In the genomic region with DNA sequence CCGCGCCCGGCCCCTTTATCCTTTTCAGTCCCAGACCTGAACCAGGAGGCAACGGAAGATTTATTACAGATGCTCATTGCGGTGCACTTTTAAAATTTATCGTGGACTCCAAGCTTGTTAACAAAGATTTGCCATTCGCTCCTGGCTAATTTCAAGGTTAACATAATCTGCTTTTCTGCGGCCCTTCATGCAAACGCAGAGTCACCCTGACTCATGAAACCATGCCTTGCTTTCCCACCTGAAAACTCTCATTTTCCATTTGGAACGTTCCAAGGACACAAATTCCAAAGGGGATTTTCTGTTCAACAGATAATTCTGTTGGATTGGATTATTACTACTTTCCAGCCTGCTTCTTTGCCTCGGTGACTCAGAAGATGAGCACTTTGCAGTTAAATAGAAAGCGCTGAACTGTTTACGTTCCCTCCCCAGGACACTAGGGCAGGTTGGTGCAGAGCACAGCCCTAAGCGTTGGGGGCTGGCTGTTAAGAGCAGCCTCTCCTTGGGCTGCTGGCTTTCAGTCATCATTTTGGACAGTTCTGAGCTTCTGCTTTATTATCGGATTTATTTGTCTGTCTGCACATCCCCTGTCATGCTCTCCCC, we compare ENCODE assay signal across 17 cellular contexts. TPM values are rescaled to one million over a fixed set of nuclear protein-coding genes. Genes with fewer than 3 reads are reported as not detected.
A peak's percentile ranks its signal among the peaks of the same experiment; 100 is the strongest.
DNase-seq lines count a peak whose midpoint lies in the region; ATAC-seq and TF ChIP-seq lines count a peak whose summit lies in the region.
"Had no signal": no experiment of that assay in that cellular context is flagged by ENCODE, and none has a peak within 500 bp of the region (broad histone marks: within the 10 kb centered on the region; RNA-seq: fewer than 3 reads in every experiment).

No MANE protein-coding gene starts in this region.

- H3K36me3 Mint-ChIP-seq in activated naive CD4-positive, alpha-beta T cell treated with anti-CD3 and anti-CD28 coated beads, Interleukin-2, amount 50 U/mL, for 72 hours, result peaks cover 4 to 7% of the 10 kb centered on the region in 2 donors
- H3K36me3 Mint-ChIP-seq in stimulated activated naive B cell treated with anti-CD40 and anti-IgM and Interleukin-4, amounts not matched to agents 10 μg/mL and 1 μg/mL and 100 μg/mL, for 72 hours, result no peaks in the 10 kb centered on the region

- H3K9me3 ChIP-seq in iPS-20b (ENCODE audit: insufficient read depth, low read depth, low read length), result no peaks in the 10 kb centered on the region
- H3K9me3 ChIP-seq: Peyer's patch had no signal

- H3K36me3 ChIP-seq in iPS-20b (ENCODE audit: insufficient read depth, low read depth, low read length), result no peaks in the 10 kb centered on the region
- H3K36me3 ChIP-seq: Peyer's patch had no signal

- no peaks in the 10 kb centered on the region for H3K27me3 ChIP-seq in iPS-20b (ENCODE audit: insufficient read depth, low read length)
- H3K27me3 ChIP-seq: Peyer's patch had no signal

- in situ Hi-C loops in G401 (cut with HindIII; ENCODE audit: low sequenced_read_pairs), result no loop called here

- H3K27ac Mint-ChIP-seq in activated naive CD4-positive, alpha-beta T cell treated with anti-CD3 and anti-CD28 coated beads, Interleukin-2, amount 50 U/mL, for 72 hours, result peak overlapping the region in 1 of 2 donors; percentile 79
- no peak overlapping the region for H3K27ac Mint-ChIP-seq in stimulated activated naive B cell treated with anti-CD40 and anti-IgM and Interleukin-4, amounts not matched to agents 10 μg/mL and 1 μg/mL and 100 μg/mL, for 72 hours

- H3K4me3 ChIP-seq in iPS-20b (ENCODE audit: low read length), result 0 out of 2 replicates have a peak overlapping the region, but pooled peaks have one; percentile 10
- H3K4me3 ChIP-seq in foreskin fibroblast (ENCODE audit: low read depth in 1 of 2, low read length in 2 of 2), result no peak overlapping the region
- H3K4me3 ChIP-seq: Peyer's patch had no signal

- DNase-seq in A172 (ENCODE audit: low spot score), result peak; percentile 22
- peak; percentile 75 for DNase-seq in G401 (ENCODE audit: low spot score)
- DNase-seq in activated naive CD4-positive, alpha-beta T cell treated with anti-CD3 and anti-CD28 coated beads, Interleukin-2, amount 50 U/mL, for 72 hours (ENCODE audit: low spot score in 2 of 2), result no peak
- DNase-seq in T-helper 9 cell, result no peak
- DNase-seq in foreskin fibroblast, result no peak
- no peak for DNase-seq in dedifferentiated amniotic fluid mesenchymal stem cell (ENCODE audit: extremely low spot score)
- no peak for DNase-seq in stimulated activated naive B cell treated with anti-CD40 and anti-IgM and Interleukin-4, amounts not matched to agents 10 μg/mL and 1 μg/mL and 100 μg/mL, for 72 hours
- DNase-seq: dermis blood vessel endothelial cell; DMS79; kidney; NCI-H1048; NCI-H446 treated with DMSO at 0.1 percent for 48 hours; retina; stimulated activated naive CD8-positive, alpha-beta T cell treated with anti-CD3 and anti-CD28 coated beads, Interleukin-15, Interleukin-2, amounts not matched to agents 100 U/mL and 50 U/mL, for 24 hours had no signal

- H3K4me1 Mint-ChIP-seq in stimulated activated naive B cell treated with anti-CD40 and anti-IgM and Interleukin-4, amounts not matched to agents 10 μg/mL and 1 μg/mL and 100 μg/mL, for 72 hours, result peaks cover 0 to 2% of the 10 kb centered on the region in 2 donors

- no peak overlapping the region for H3K27ac ChIP-seq in iPS-20b (ENCODE audit: low read length)
- H3K27ac ChIP-seq: Peyer's patch had no signal

- H3K4me3 Mint-ChIP-seq in stimulated activated naive B cell treated with anti-CD40 and anti-IgM and Interleukin-4, amounts not matched to agents 10 μg/mL and 1 μg/mL and 100 μg/mL, for 72 hours, result no peak overlapping the region

- H3K27me3 Mint-ChIP-seq in stimulated activated naive B cell treated with anti-CD40 and anti-IgM and Interleukin-4, amounts not matched to agents 10 μg/mL and 1 μg/mL and 100 μg/mL, for 72 hours, result peaks cover 5% of the 10 kb centered on the region in 2 donors

- ATAC-seq in activated naive CD4-positive, alpha-beta T cell treated with anti-CD3 and anti-CD28 coated beads, Interleukin-2, amount 50 U/mL, for 72 hours, result peak; percentile 68 to 72
- ATAC-seq in stimulated activated naive B cell treated with anti-CD40 and anti-IgM and Interleukin-4, amounts not matched to agents 10 μg/mL and 1 μg/mL and 100 μg/mL, for 72 hours (replicated peaks), result no peak
- ATAC-seq: HCT116; stimulated activated naive CD8-positive, alpha-beta T cell treated with anti-CD3 and anti-CD28 coated beads, Interleukin-15, Interleukin-2, amounts not matched to agents 100 U/mL and 50 U/mL, for 24 hours had no signal

- no peak overlapping the region for H3K9ac ChIP-seq in iPS-20b (ENCODE audit: low read depth, low read length)

- H3K4me1 ChIP-seq in iPS-20b (ENCODE audit: insufficient read depth, low read length), result peaks cover 24% of the 10 kb centered on the region
- H3K4me1 ChIP-seq: Peyer's patch had no signal

- no peaks in the 10 kb centered on the region for H3K9me3 Mint-ChIP-seq in activated naive CD4-positive, alpha-beta T cell treated with anti-CD3 and anti-CD28 coated beads, Interleukin-2, amount 50 U/mL, for 72 hours
- H3K9me3 Mint-ChIP-seq in stimulated activated naive B cell treated with anti-CD40 and anti-IgM and Interleukin-4, amounts not matched to agents 10 μg/mL and 1 μg/mL and 100 μg/mL, for 72 hours, result no peaks in the 10 kb centered on the region

- TF ChIP-seq CTCF in foreskin fibroblast (IDR thresholded peaks at IDR 0.05; ENCODE audit: low read depth, low read length), result no peak

RNA-seq across cellular contexts. Expression of a gene that starts 51.1 kb away (rescaled TPM):
- 0.26 TPM in 1 of 2 replicates, not detected in the other for total RNA-seq in A172 (2014; rRNA removed; shearing (Covaris generic))
- total RNA-seq in G401 (2014; rRNA removed; shearing (Covaris generic)), result 9.3 and 11.3 TPM in 2 replicates
- 100 to 1,000 TPM; 118 to 158 TPM for total RNA-seq in activated naive CD4-positive, alpha-beta T cell treated with anti-CD3 and anti-CD28 coated beads, Interleukin-2, amount 50 U/mL, for 72 hours
- total RNA-seq: dermis blood vessel endothelial cell had no signal

Comparison
In these comparisons a context has a peak if more than half of its experiments do, and no peak if none do; other contexts are left out.
1. DNase-seq: peak in A172 (single experiment) and G401 (single experiment); none in activated naive CD4-positive, alpha-beta T cell treated with anti-CD3 and anti-CD28 coated beads, Interleukin-2, amount 50 U/mL, for 72 hours (0 of 2), T-helper 9 cell (single experiment), foreskin fibroblast (0 of 2), dedifferentiated amniotic fluid mesenchymal stem cell (single experiment) and stimulated activated naive B cell treated with anti-CD40 and anti-IgM and Interleukin-4, amounts not matched to agents 10 μg/mL and 1 μg/mL and 100 μg/mL, for 72 hours (single experiment).
2. ATAC-seq: peak in activated naive CD4-positive, alpha-beta T cell treated with anti-CD3 and anti-CD28 coated beads, Interleukin-2, amount 50 U/mL, for 72 hours (2 of 2); none in stimulated activated naive B cell treated with anti-CD40 and anti-IgM and Interleukin-4, amounts not matched to agents 10 μg/mL and 1 μg/mL and 100 μg/mL, for 72 hours (0 of 2).